Comparison of ENCODE assay signal across 21 cellular contexts in genomic region chr2:131580187-131580586, GRCh38.
"Had no signal": no experiment of that assay in that cellular context is flagged by ENCODE, and none has a peak within 500 bp of the region (broad histone marks: within the 10 kb centered on the region; RNA-seq: fewer than 3 reads in every experiment).

No MANE protein-coding gene starts in this region.

- H3K9ac ChIP-seq: neural progenitor cell had no signal

- DNase-seq: activated CD4-positive, alpha-beta T cell treated with anti-CD3 and anti-CD28 coated beads, Interleukin-2, amount 10 ng/mL, durations not matched to agents 24 days and 14 days; activated CD8-positive, alpha-beta memory T cell treated with anti-CD3 and anti-CD28 coated beads, Interleukin-2, amount 10 ng/mL, durations not matched to agents 7 days and 5 days; activated CD8-positive, alpha-beta T cell treated with anti-CD3 and anti-CD28 coated beads for 36 hours; activated effector memory CD4-positive, alpha-beta T cell treated with anti-CD3 and anti-CD28 coated beads, Interleukin-2, amount 50 U/mL, for 16 hours; activated naive CD4-positive, alpha-beta T cell treated with anti-CD3 and anti-CD28 coated beads, Interleukin-2, amount 50 U/mL, for 16 hours; activated T-cell treated with anti-CD3 and anti-CD28 coated beads for 4 hours; anterior cingulate cortex; body of pancreas; head of caudate nucleus; hypothalamus; left ventricle myocardium inferior; naive thymus-derived CD8-positive, alpha-beta T cell; stimulated activated CD4-positive, alpha-beta T cell treated with anti-CD3 and anti-CD28 coated beads, Interleukin-4, amount 100 ng/mL, for 4 hours; stimulated activated naive CD8-positive, alpha-beta T cell treated with anti-CD3 and anti-CD28 coated beads, Interleukin-15, Interleukin-2, amounts not matched to agents 100 U/mL and 50 U/mL, for 24 hours; upper lobe of left lung had no signal

- H3K9me3 ChIP-seq: body of pancreas, gastroesophageal sphincter, left ventricle myocardium inferior, upper lobe of left lung had no signal

- H3K27ac ChIP-seq: body of pancreas, cardiac muscle cell, epithelial cell of prostate, gastroesophageal sphincter, left ventricle myocardium inferior, neural progenitor cell, upper lobe of left lung, VCaP had no signal

- H3K4me2 ChIP-seq: neural progenitor cell had no signal

- H2AFZ ChIP-seq: neural progenitor cell had no signal

- H3K36me3 ChIP-seq: cardiac muscle cell, gastroesophageal sphincter, left ventricle myocardium inferior, neural progenitor cell, upper lobe of left lung had no signal

- H3K4me1 ChIP-seq: body of pancreas, gastroesophageal sphincter, left ventricle myocardium inferior, neural progenitor cell, upper lobe of left lung had no signal

- ATAC-seq: activated CD4-positive, CD25-positive, alpha-beta regulatory T cell treated with anti-CD3 and anti-CD28 coated beads, Interleukin-2, amount 50 U/mL, for 24 hours; activated CD8-positive, alpha-beta memory T cell treated with anti-CD3 and anti-CD28 coated beads, Interleukin-2, amount 10 ng/mL, durations not matched to agents 7 days and 5 days; activated CD8-positive, alpha-beta T cell treated with anti-CD3 and anti-CD28 coated beads for 36 hours; body of pancreas; gastroesophageal sphincter; naive thymus-derived CD8-positive, alpha-beta T cell; stimulated activated naive CD8-positive, alpha-beta T cell treated with anti-CD3 and anti-CD28 coated beads, Interleukin-15, Interleukin-2, amounts not matched to agents 100 U/mL and 50 U/mL, for 24 hours had no signal

- H3K27me3 ChIP-seq: body of pancreas, cardiac muscle cell, neural progenitor cell, upper lobe of left lung had no signal

- H3K4me3 ChIP-seq: body of pancreas, cardiac muscle cell, gastroesophageal sphincter, left ventricle myocardium inferior, neural progenitor cell, upper lobe of left lung had no signal
